2 cellular contexts compared by ENCODE assay signal in the genomic region with DNA sequence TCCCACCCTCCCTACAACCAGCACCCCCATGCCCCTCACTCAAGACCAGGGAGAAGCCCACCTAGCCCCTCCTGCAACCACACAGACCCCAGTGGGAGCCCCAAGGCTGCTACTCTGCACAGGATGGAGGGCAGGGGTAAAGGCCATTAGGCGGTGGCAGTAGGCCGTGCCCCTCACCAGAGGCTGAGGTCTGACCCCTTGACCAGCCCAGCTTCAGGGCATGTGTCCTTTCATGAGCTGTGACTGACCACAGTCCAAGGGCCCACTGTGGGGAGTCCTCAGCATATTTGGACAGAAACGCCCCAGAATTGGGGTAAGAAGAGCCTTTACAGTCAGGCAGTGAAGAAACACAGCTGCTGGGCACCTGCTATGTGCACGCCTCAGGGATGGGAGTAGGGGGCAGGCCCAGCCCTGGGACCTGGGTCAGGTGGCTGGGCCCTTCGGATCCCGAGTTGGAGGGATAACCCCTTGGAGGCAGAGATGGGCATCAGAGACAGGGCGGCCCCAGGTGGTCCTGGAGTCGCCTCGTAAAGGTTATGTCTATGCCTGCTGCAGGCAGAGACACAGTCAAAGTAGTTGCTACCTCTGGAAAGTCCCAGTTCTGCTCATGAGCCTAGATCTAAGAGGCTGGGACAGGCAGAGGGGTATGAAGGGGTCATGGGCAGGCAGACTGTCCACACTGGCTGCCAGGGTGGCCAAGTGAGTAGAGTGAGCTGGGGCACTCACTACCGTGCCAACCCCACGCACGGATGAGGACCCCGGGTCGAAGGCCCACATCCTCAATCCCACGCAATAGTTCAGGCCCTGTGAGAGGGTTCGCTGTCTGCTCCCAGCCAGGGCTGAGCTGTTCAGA.
TF ChIP-seq lines count a peak whose summit lies in the region.

No MANE protein-coding gene starts in this region.

TF ChIP-seq in IMR-90, 13 proteins besides CTCF, POLR2A, EP300 and RAD21:
- no peak for TF ChIP-seq MXI1 (IDR thresholded peaks at IDR 0.05; ENCODE audit: borderline replicate concordance, low read depth, low read length)
- no peak for TF ChIP-seq ELK1 (IDR thresholded peaks at IDR 0.05; ENCODE audit: borderline replicate concordance, low read depth, low read length)
- TF ChIP-seq NFE2L2 (IDR thresholded peaks at IDR 0.05; ENCODE audit: low read depth, low read length) = no peak
- no peak for TF ChIP-seq MAZ (IDR thresholded peaks at IDR 0.05; ENCODE audit: borderline replicate concordance, low read depth, low read length)
- TF ChIP-seq SMC3 (IDR thresholded peaks at IDR 0.05; ENCODE audit: low read depth, low read length) = no peak
- no peak for TF ChIP-seq RFX5 (IDR thresholded peaks at IDR 0.05; ENCODE audit: low read depth, low read length)
- TF ChIP-seq FOS (IDR thresholded peaks at IDR 0.05; ENCODE audit: low read depth, low read length) = no peak
- no peak for TF ChIP-seq RCOR1 (IDR thresholded peaks at IDR 0.05; ENCODE audit: insufficient replicate concordance, low read length)
- no peak for TF ChIP-seq BHLHE40 (IDR thresholded peaks at IDR 0.05; ENCODE audit: low read depth, low read length)
- no peak for TF ChIP-seq CEBPB (IDR thresholded peaks at IDR 0.05; ENCODE audit: low read depth, low read length)
- no peak for TF ChIP-seq MAFK (IDR thresholded peaks at IDR 0.05; ENCODE audit: low read depth, low read length)
- TF ChIP-seq CHD1 (IDR thresholded peaks at IDR 0.05; ENCODE audit: low read depth, low read length) = no peak
- TF ChIP-seq, protein P1, sequence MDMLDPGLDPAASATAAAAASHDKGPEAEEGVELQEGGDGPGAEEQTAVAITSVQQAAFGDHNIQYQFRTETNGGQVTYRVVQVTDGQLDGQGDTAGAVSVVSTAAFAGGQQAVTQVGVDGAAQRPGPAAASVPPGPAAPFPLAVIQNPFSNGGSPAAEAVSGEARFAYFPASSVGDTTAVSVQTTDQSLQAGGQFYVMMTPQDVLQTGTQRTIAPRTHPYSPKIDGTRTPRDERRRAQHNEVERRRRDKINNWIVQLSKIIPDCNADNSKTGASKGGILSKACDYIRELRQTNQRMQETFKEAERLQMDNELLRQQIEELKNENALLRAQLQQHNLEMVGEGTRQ (IDR thresholded peaks at IDR 0.05; ENCODE audit: low read depth, low read length) = no peak
TF ChIP-seq in IMR-90: peak in this region for 0.

TF ChIP-seq in HepG2, 621 proteins besides CTCF, POLR2A, EP300 and RAD21 (continues in another document):
- TF ChIP-seq BCL3 (CRISPR knock-in tag; IDR thresholded peaks at IDR 0.05) (0 out of 2 replicates have a peak, but pooled peaks have one; percentile 16), HCFC1 (IDR thresholded peaks at IDR 0.05; ENCODE audit: low read depth, low read length) (no peak), TBP (CRISPR knock-in tag; IDR thresholded peaks at IDR 0.05) (no peak), ZBTB43 (CRISPR knock-in tag; conservative IDR thresholded peaks at IDR 0.05) (no peak), ZNF121 (CRISPR knock-in tag; IDR thresholded peaks at IDR 0.05) (no peak), ZNF75D (CRISPR knock-in tag; IDR thresholded peaks at IDR 0.05; ENCODE audit: borderline replicate concordance) (no peak), ZFP90 (CRISPR knock-in tag; IDR thresholded peaks at IDR 0.05; ENCODE audit: borderline replicate concordance) (0 out of 2 replicates have a peak, but pooled peaks have one; percentile 12), NONO (IDR thresholded peaks at IDR 0.05) (no peak), NONO (CRISPR knock-in tag; conservative IDR thresholded peaks at IDR 0.05) (0 out of 2 replicates have a peak, but pooled peaks have one; percentile 29), ZNF780A (CRISPR knock-in tag; IDR thresholded peaks at IDR 0.05) (no peak), CEBPG (CRISPR knock-in tag; IDR thresholded peaks at IDR 0.05) (no peak), TEF (CRISPR knock-in tag; IDR thresholded peaks at IDR 0.05) (no peak), NCOA5 (CRISPR knock-in tag; IDR thresholded peaks at IDR 0.05) (no peak), ZNF136 (CRISPR knock-in tag; IDR thresholded peaks at IDR 0.05; ENCODE audit: low read depth) (no peak)
- TF ChIP-seq, protein P2, sequence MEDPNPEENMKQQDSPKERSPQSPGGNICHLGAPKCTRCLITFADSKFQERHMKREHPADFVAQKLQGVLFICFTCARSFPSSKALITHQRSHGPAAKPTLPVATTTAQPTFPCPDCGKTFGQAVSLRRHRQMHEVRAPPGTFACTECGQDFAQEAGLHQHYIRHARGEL (CRISPR knock-in tag; IDR thresholded peaks at IDR 0.05) = peak; percentile 53; the same call in 1 of the 2 replicates
- TF ChIP-seq, protein P3, sequence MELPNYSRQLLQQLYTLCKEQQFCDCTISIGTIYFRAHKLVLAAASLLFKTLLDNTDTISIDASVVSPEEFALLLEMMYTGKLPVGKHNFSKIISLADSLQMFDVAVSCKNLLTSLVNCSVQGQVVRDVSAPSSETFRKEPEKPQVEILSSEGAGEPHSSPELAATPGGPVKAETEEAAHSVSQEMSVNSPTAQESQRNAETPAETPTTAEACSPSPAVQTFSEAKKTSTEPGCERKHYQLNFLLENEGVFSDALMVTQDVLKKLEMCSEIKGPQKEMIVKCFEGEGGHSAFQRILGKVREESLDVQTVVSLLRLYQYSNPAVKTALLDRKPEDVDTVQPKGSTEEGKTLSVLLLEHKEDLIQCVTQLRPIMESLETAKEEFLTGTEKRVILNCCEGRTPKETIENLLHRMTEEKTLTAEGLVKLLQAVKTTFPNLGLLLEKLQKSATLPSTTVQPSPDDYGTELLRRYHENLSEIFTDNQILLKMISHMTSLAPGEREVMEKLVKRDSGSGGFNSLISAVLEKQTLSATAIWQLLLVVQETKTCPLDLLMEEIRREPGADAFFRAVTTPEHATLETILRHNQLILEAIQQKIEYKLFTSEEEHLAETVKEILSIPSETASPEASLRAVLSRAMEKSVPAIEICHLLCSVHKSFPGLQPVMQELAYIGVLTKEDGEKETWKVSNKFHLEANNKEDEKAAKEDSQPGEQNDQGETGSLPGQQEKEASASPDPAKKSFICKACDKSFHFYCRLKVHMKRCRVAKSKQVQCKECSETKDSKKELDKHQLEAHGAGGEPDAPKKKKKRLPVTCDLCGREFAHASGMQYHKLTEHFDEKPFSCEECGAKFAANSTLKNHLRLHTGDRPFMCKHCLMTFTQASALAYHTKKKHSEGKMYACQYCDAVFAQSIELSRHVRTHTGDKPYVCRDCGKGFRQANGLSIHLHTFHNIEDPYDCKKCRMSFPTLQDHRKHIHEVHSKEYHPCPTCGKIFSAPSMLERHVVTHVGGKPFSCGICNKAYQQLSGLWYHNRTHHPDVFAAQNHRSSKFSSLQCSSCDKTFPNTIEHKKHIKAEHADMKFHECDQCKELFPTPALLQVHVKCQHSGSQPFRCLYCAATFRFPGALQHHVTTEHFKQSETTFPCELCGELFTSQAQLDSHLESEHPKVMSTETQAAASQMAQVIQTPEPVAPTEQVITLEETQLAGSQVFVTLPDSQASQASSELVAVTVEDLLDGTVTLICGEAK (IDR thresholded peaks at IDR 0.05) = no peak
- TF ChIP-seq, protein P3 (CRISPR knock-in tag; IDR thresholded peaks at IDR 0.05) = peak; percentile 36; the same call in 1 of the 2 replicates
- TF ChIP-seq, protein P4, sequence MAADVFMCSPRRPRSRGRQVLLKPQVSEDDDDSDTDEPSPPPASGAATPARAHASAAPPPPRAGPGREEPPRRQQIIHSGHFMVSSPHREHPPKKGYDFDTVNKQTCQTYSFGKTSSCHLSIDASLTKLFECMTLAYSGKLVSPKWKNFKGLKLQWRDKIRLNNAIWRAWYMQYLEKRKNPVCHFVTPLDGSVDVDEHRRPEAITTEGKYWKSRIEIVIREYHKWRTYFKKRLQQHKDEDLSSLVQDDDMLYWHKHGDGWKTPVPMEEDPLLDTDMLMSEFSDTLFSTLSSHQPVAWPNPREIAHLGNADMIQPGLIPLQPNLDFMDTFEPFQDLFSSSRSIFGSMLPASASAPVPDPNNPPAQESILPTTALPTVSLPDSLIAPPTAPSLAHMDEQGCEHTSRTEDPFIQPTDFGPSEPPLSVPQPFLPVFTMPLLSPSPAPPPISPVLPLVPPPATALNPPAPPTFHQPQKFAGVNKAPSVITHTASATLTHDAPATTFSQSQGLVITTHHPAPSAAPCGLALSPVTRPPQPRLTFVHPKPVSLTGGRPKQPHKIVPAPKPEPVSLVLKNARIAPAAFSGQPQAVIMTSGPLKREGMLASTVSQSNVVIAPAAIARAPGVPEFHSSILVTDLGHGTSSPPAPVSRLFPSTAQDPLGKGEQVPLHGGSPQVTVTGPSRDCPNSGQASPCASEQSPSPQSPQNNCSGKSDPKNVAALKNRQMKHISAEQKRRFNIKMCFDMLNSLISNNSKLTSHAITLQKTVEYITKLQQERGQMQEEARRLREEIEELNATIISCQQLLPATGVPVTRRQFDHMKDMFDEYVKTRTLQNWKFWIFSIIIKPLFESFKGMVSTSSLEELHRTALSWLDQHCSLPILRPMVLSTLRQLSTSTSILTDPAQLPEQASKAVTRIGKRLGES (CRISPR knock-in tag; IDR thresholded peaks at IDR 0.05; ENCODE audit: borderline replicate concordance) = no peak
- TF ChIP-seq, protein P5, sequence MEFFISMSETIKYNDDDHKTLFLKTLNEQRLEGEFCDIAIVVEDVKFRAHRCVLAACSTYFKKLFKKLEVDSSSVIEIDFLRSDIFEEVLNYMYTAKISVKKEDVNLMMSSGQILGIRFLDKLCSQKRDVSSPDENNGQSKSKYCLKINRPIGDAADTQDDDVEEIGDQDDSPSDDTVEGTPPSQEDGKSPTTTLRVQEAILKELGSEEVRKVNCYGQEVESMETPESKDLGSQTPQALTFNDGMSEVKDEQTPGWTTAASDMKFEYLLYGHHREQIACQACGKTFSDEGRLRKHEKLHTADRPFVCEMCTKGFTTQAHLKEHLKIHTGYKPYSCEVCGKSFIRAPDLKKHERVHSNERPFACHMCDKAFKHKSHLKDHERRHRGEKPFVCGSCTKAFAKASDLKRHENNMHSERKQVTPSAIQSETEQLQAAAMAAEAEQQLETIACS (CRISPR knock-in tag; IDR thresholded peaks at IDR 0.05) = 0 out of 2 replicates have a peak, but pooled peaks have one; percentile 4
